In genomic region chr17:44105483-44105882, GRCh38 we compare ENCODE assay signal across 18 cellular contexts. TPM values are rescaled to one million over a fixed set of nuclear protein-coding genes. Genes with fewer than 3 reads are reported as not detected.
DNase-seq lines count a peak whose midpoint lies in the region; ATAC-seq and TF ChIP-seq lines count a peak whose summit lies in the region.
"Had no signal": no experiment of that assay in that cellular context is flagged by ENCODE, and none has a peak within 500 bp of the region (broad histone marks: within the 10 kb centered on the region; RNA-seq: fewer than 3 reads in every experiment).

No MANE protein-coding gene starts in this region.

- no peak overlapping the region for H4K91ac ChIP-seq in H9 (ENCODE audit: insufficient read length, low read depth, low read length)

- H4K5ac ChIP-seq in H9 (ENCODE audit: insufficient read length, low read depth, low read length), result no peak overlapping the region

- no peak overlapping the region for H2BK120ac ChIP-seq in H9 (ENCODE audit: low read depth, low read length, poor library complexity, severe bottlenecking)

- H3K18ac ChIP-seq in H9 (ENCODE audit: insufficient read length, low read depth, low read length), result no peak overlapping the region

- H3K4me1 ChIP-seq in H9 (ENCODE audit: insufficient read depth, low read length), result peaks cover 5% of the 10 kb centered on the region; the same call in 1 of the 2 replicates
- H3K4me1 ChIP-seq in SJCRH30, result peaks cover 62% of the 10 kb centered on the region

- H2BK15ac ChIP-seq in H9 (ENCODE audit: low read depth, low read length), result no peak overlapping the region

- no peaks in the 10 kb centered on the region for H4K20me1 ChIP-seq in H9 (ENCODE audit: control insufficient read depth, insufficient read depth, insufficient read length)

- H3K4me1 Mint-ChIP-seq in H9 (peaks cover 24 to 29% of the 10 kb centered on the region in 2 experiments), Calu3 (ENCODE audit: low read depth, unreplicated experiment) (peaks cover 9% of the 10 kb centered on the region)
- H3K4me1 Mint-ChIP-seq: activated CD4-positive, alpha-beta memory T cell treated with anti-CD3 and anti-CD28 coated beads, Interleukin-2, amount 10 ng/mL, durations not matched to agents 7 days and 5 days had no signal

- H3K27me3 Mint-ChIP-seq in H9 (ENCODE audit: low read depth), result no peaks in the 10 kb centered on the region; the same call in 1 of the 2 replicates
- H3K27me3 Mint-ChIP-seq in Calu3 (ENCODE audit: unreplicated experiment), result no peaks in the 10 kb centered on the region
- H3K27me3 Mint-ChIP-seq: activated CD4-positive, alpha-beta memory T cell treated with anti-CD3 and anti-CD28 coated beads, Interleukin-2, amount 10 ng/mL, durations not matched to agents 7 days and 5 days; B cell; naive thymus-derived CD4-positive, alpha-beta T cell had no signal

- ATAC-seq in GM21367 (IDR thresholded peaks at IDR 0.05; ENCODE audit: unreplicated experiment), result no peak
- ATAC-seq: lower lobe of right lung; naive thymus-derived CD4-positive, alpha-beta T cell had no signal

- H2AFZ ChIP-seq in H9 (ENCODE audit: low read length), result no peak overlapping the region
- H2AFZ ChIP-seq: PC-9 had no signal

- H3K9me3 ChIP-seq in H9 (ENCODE audit: control insufficient read depth, low read depth, low read length), result no peaks in the 10 kb centered on the region
- no peaks in the 10 kb centered on the region for H3K9me3 ChIP-seq in SJCRH30 (replicated peaks)
- H3K9me3 ChIP-seq: adrenal gland, lower lobe of right lung, MG63, suprapubic skin had no signal

- H2AK5ac ChIP-seq in H9 (ENCODE audit: insufficient read length, low read length), result no peak overlapping the region

- no peaks in the 10 kb centered on the region for H3K79me2 ChIP-seq in H9 (ENCODE audit: insufficient read depth, low read length)

- TF ChIP-seq CTCF in H9 (conservative IDR thresholded peaks at IDR 0.05) (peak; percentile 26; the same call in 2 of the 3 replicates), Calu3 (IDR thresholded peaks at IDR 0.05; ENCODE audit: unreplicated experiment) (no peak)

- WGBS in H9 (ENCODE audit: extremely low coverage, insufficient read length, low lambda C conversion rate), result no CpG with 5 or more reads among the region's 3 CpGs

- peak; percentile 30 for DNase-seq in COLO668 (lab: John Stamatoyannopoulos, UW; ENCODE audit: unreplicated experiment)
- DNase-seq in H9, result no peak
- peak; percentile 86 to 91 for DNase-seq in SJCRH30
- peak; percentile 63 for DNase-seq in islet precursor cell
- no peak for DNase-seq in NCI-H510A treated with DMSO at 0.1 percent for 48 hours (lab: John Stamatoyannopoulos, UW)
- DNase-seq in Calu3, result no peak
- no peak for DNase-seq in activated CD4-positive, alpha-beta T cell treated with anti-CD3 and anti-CD28 coated beads, Interleukin-2, amount 50 U/mL, for 4 hours
- DNase-seq: activated CD4-positive, alpha-beta memory T cell treated with anti-CD3 and anti-CD28 coated beads, Interleukin-2, amount 10 ng/mL, durations not matched to agents 7 days and 5 days; adrenal gland; lower lobe of right lung; MG63; naive thymus-derived CD4-positive, alpha-beta T cell; PC-9; stimulated activated CD4-positive, alpha-beta T cell treated with anti-CD3 and anti-CD28 coated beads, Interleukin-2, amount 100 ng/mL, for 24 hours had no signal

- H3K36me3 ChIP-seq in SJCRH30, result peaks cover 9% of the 10 kb centered on the region; the same call in 1 of the 2 replicates
- H3K36me3 ChIP-seq: adrenal gland, MG63, suprapubic skin had no signal

- H4K8ac ChIP-seq in H9 (replicated peaks; ENCODE audit: insufficient read length, low read depth, low read length), result no peak overlapping the region

- H3K27ac ChIP-seq in H9 (ENCODE audit: insufficient read length, low read depth, low read length) (no peak overlapping the region), SJCRH30 (peak overlapping the region; percentile 99)
- H3K27ac ChIP-seq: lower lobe of right lung, PC-9, suprapubic skin had no signal

- no peak overlapping the region for H3T11ph ChIP-seq in H9 (ENCODE audit: low read length)

- H3K27ac Mint-ChIP-seq in H9 (no peak overlapping the region), Calu3 (ENCODE audit: unreplicated experiment) (no peak overlapping the region)
- H3K27ac Mint-ChIP-seq: activated CD4-positive, alpha-beta memory T cell treated with anti-CD3 and anti-CD28 coated beads, Interleukin-2, amount 10 ng/mL, durations not matched to agents 7 days and 5 days; activated T-helper 1 cell treated with anti-CD3 and anti-CD28 coated beads, Interleukin-12 subunit alpha, Interleukin-12 subunit beta, Interleukin-2, Interleukin-4 antibody, amounts not matched to agents 30 ng/mL and 10 ng/mL and 1 ng/mL, durations not matched to agents 14 hours and 24 hours and 36 hours; B cell; naive thymus-derived CD4-positive, alpha-beta T cell had no signal

- H3K4me3 Mint-ChIP-seq in H9, result no peak overlapping the region
- H3K4me3 Mint-ChIP-seq in Calu3 (ENCODE audit: low read depth, unreplicated experiment), result no peak overlapping the region
- H3K4me3 Mint-ChIP-seq: activated CD4-positive, alpha-beta memory T cell treated with anti-CD3 and anti-CD28 coated beads, Interleukin-2, amount 10 ng/mL, durations not matched to agents 7 days and 5 days; activated T-helper 1 cell treated with anti-CD3 and anti-CD28 coated beads, Interleukin-12 subunit alpha, Interleukin-12 subunit beta, Interleukin-2, Interleukin-4 antibody, amounts not matched to agents 30 ng/mL and 10 ng/mL and 1 ng/mL, durations not matched to agents 14 hours and 24 hours and 36 hours; B cell; naive thymus-derived CD4-positive, alpha-beta T cell had no signal

- H3K14ac ChIP-seq in H9 (ENCODE audit: insufficient read depth, low read length), result no peak overlapping the region

- H2BK12ac ChIP-seq in H9 (ENCODE audit: insufficient read length, low read depth, low read length), result no peak overlapping the region

- H3K4me3 ChIP-seq in SJCRH30, result no peak overlapping the region
- H3K4me3 ChIP-seq: adrenal gland, lower lobe of right lung, MG63, PC-9, suprapubic skin had no signal

- H3K79me1 ChIP-seq in H9 (ENCODE audit: insufficient read depth, low read depth, low read length, poor library complexity, severe bottlenecking), result no peaks in the 10 kb centered on the region

- no peak overlapping the region for H3K4ac ChIP-seq in H9 (ENCODE audit: low read depth, low read length)

- H3K56ac ChIP-seq in H9 (ENCODE audit: insufficient read length, low read depth, low read length), result no peak overlapping the region

- no peaks in the 10 kb centered on the region for H3K9me3 Mint-ChIP-seq in H9
- H3K9me3 Mint-ChIP-seq in Calu3 (ENCODE audit: low read depth, unreplicated experiment), result no peaks in the 10 kb centered on the region
- H3K9me3 Mint-ChIP-seq: activated CD4-positive, alpha-beta memory T cell treated with anti-CD3 and anti-CD28 coated beads, Interleukin-2, amount 10 ng/mL, durations not matched to agents 7 days and 5 days; activated T-helper 1 cell treated with anti-CD3 and anti-CD28 coated beads, Interleukin-12 subunit alpha, Interleukin-12 subunit beta, Interleukin-2, Interleukin-4 antibody, amounts not matched to agents 30 ng/mL and 10 ng/mL and 1 ng/mL, durations not matched to agents 14 hours and 24 hours and 36 hours; naive thymus-derived CD4-positive, alpha-beta T cell had no signal

- H3K36me3 Mint-ChIP-seq in H9 (ENCODE audit: insufficient read depth in 1 of 3, low read depth in 3 of 3) (peaks cover 0 to 12% (median 8%) of the 10 kb centered on the region in 3 experiments; a peak in 3 of 7 replicates), Calu3 (ENCODE audit: insufficient read depth, unreplicated experiment) (no peaks in the 10 kb centered on the region)

- H3K27me3 ChIP-seq in H9 (ENCODE audit: insufficient read depth, low read length), result no peaks in the 10 kb centered on the region
- H3K27me3 ChIP-seq in SJCRH30, result no peaks in the 10 kb centered on the region
- H3K27me3 ChIP-seq: adrenal gland, MG63, suprapubic skin had no signal

- no peak overlapping the region for H3K23ac ChIP-seq in H9 (ENCODE audit: insufficient read length, low read depth, low read length)

- no peaks in the 10 kb centered on the region for H3K23me2 ChIP-seq in H9 (ENCODE audit: insufficient read length, low read depth, low read length, poor library complexity, severe bottlenecking)

- no TSS peak for BruUV-seq in Calu3 (replicated peaks; lab: Mats Ljungman, UMichigan)

- CTCF ChIA-PET in Calu3 (lab: Charles Lee), result no interaction called here

- H2BK5ac ChIP-seq in H9 (ENCODE audit: insufficient read length, low read length), result no peak overlapping the region

- H2BK20ac ChIP-seq in H9 (ENCODE audit: low read depth, low read length, poor library complexity, severe bottlenecking), result no peak overlapping the region

- H3K4me2 ChIP-seq in H9 (ENCODE audit: insufficient read depth, insufficient read length, low read length), result no peak overlapping the region
- H3K4me2 ChIP-seq: PC-9 had no signal

- intact Hi-C loops in Calu3 (cut with micrococcal nuclease; ENCODE audit: unreplicated experiment), result no loop called here

- no peak overlapping the region for H3K9ac ChIP-seq in H9 (ENCODE audit: extremely low read depth, insufficient read length, low read length)

RNA-seq across cellular contexts. Expression of gene HDAC5, which starts 18.0 kb away (rescaled TPM):
- total RNA-seq in H9 (2021) (39.5 and 41.3 TPM in 2 replicates), Calu3 (2022) (22.4 and 22.8 TPM in 2 replicates)
- total RNA-seq in SJCRH30 (2014; rRNA removed; shearing (Covaris generic)), result 96.4 and 103 TPM in 2 replicates

RNA-seq across cellular contexts. Expression of gene G6PC3, which starts 34.9 kb away (rescaled TPM):
- total RNA-seq in H9 (2021) (105 and 109 TPM in 2 replicates), Calu3 (2022) (99.6 and 103 TPM in 2 replicates)
- 34.6 and 37.3 TPM in 2 replicates for total RNA-seq in SJCRH30 (2014; rRNA removed; shearing (Covaris generic))

RNA-seq across cellular contexts. Expression of gene HROB, which starts 36.2 kb away (rescaled TPM):
- total RNA-seq in H9 (2021) (23.3 and 24.1 TPM in 2 replicates), Calu3 (2022) (24.4 and 24.8 TPM in 2 replicates)
- 10.0 and 11.1 TPM in 2 replicates for total RNA-seq in SJCRH30 (2014; rRNA removed; shearing (Covaris generic))

RNA-seq across cellular contexts. Expression of gene LSM12, which starts 39.0 kb away (rescaled TPM):
- 128 TPM in 2 replicates for total RNA-seq in H9 (2021)
- 90.8 and 95.6 TPM in 2 replicates for total RNA-seq in SJCRH30 (2014; rRNA removed; shearing (Covaris generic))
- total RNA-seq in Calu3 (2022), result 79.5 and 90.6 TPM in 2 replicates

Comparison
In these comparisons a context has a peak if more than half of its experiments do, and no peak if none do; other contexts are left out.
1. DNase-seq: peak in COLO668 (single experiment), SJCRH30 (2 of 2) and islet precursor cell (single experiment); none in H9 (single experiment), NCI-H510A treated with DMSO at 0.1 percent for 48 hours (single experiment), Calu3 (single experiment) and activated CD4-positive, alpha-beta T cell treated with anti-CD3 and anti-CD28 coated beads, Interleukin-2, amount 50 U/mL, for 4 hours (0 of 2).